Comparison of ENCODE assay signal across 1 cellular context in the genomic region with DNA sequence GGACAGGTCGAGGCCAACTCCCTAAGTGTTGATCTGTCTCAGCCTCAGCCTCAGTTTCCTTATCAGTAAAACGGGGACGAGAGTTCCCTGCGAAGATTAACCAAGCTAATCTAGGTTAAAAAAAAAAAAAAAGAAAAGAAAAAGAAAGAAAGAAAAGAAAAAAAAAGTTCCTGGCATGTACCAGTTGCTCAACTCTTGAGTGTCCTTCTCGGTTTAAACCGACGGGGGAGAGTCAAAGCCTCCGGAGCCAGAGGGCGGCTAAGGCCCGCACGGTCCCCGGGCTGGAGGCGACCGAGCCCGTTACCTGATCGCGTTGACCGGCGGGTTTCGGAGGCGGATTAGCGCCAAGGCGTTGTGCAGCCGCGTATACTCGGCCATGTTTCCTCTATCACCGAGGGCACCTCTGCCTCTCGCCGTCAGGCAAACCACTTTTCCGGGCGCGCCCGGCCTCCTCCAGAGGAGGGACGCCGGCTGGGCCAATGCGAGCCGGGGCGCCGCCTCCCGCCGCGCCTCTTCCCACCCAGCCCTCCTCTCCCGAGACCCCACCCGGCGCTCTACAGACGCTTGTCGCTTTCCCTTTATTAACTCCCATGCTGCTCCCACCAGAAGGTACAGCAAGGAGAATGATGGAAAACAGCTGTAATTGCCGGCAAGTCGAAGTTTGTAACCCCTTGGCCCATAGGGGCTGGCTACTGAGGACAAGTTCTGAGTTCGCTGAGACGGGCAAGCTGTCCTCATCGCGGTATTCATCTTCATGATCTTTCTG.
TF ChIP-seq lines count a peak whose summit lies in the region.

A gene (minus strand): TSS at position 405 of the 766 bp plus-strand sequence. CDS start 27 bp downstream, at position 378.

TF ChIP-seq in HepG2, 621 proteins besides CTCF, POLR2A, EP300 and RAD21 (continued from another document and continues in another):
- TF ChIP-seq, protein P1, sequence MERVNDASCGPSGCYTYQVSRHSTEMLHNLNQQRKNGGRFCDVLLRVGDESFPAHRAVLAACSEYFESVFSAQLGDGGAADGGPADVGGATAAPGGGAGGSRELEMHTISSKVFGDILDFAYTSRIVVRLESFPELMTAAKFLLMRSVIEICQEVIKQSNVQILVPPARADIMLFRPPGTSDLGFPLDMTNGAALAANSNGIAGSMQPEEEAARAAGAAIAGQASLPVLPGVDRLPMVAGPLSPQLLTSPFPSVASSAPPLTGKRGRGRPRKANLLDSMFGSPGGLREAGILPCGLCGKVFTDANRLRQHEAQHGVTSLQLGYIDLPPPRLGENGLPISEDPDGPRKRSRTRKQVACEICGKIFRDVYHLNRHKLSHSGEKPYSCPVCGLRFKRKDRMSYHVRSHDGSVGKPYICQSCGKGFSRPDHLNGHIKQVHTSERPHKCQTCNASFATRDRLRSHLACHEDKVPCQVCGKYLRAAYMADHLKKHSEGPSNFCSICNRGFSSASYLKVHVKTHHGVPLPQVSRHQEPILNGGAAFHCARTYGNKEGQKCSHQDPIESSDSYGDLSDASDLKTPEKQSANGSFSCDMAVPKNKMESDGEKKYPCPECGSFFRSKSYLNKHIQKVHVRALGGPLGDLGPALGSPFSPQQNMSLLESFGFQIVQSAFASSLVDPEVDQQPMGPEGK (CRISPR knock-in tag; IDR thresholded peaks at IDR 0.05): peak; percentile 49; the same call in 1 of the 2 replicates
- TF ChIP-seq, protein P2, sequence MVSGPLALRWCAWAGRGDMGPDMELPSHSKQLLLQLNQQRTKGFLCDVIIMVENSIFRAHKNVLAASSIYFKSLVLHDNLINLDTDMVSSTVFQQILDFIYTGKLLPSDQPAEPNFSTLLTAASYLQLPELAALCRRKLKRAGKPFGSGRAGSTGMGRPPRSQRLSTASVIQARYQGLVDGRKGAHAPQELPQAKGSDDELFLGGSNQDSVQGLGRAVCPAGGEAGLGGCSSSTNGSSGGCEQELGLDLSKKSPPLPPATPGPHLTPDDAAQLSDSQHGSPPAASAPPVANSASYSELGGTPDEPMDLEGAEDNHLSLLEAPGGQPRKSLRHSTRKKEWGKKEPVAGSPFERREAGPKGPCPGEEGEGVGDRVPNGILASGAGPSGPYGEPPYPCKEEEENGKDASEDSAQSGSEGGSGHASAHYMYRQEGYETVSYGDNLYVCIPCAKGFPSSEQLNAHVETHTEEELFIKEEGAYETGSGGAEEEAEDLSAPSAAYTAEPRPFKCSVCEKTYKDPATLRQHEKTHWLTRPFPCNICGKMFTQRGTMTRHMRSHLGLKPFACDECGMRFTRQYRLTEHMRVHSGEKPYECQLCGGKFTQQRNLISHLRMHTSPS (CRISPR knock-in tag; IDR thresholded peaks at IDR 0.05; ENCODE audit: low read depth): no peak
- TF ChIP-seq ZIK1 (CRISPR knock-in tag; IDR thresholded peaks at IDR 0.05; ENCODE audit: borderline replicate concordance, low read depth): no peak
- peak; percentile 34 for TF ChIP-seq REPIN1 (CRISPR knock-in tag; IDR thresholded peaks at IDR 0.05; ENCODE audit: borderline replicate concordance, low read depth)
- no peak for TF ChIP-seq SOX6 (IDR thresholded peaks at IDR 0.05)
- 0 out of 2 replicates have a peak, but pooled peaks have one; percentile 25 for TF ChIP-seq SOX6 (CRISPR knock-in tag; IDR thresholded peaks at IDR 0.05)
- no peak for TF ChIP-seq YEATS2 (CRISPR knock-in tag; IDR thresholded peaks at IDR 0.05; ENCODE audit: borderline replicate concordance)
- 0 out of 2 replicates have a peak, but pooled peaks have one; percentile 25 for TF ChIP-seq SIX1 (CRISPR knock-in tag; IDR thresholded peaks at IDR 0.05; ENCODE audit: borderline replicate concordance)
- TF ChIP-seq ZNF124 (CRISPR knock-in tag; IDR thresholded peaks at IDR 0.05): 0 out of 2 replicates have a peak, but pooled peaks have one; percentile 38
- TF ChIP-seq, protein P3, sequence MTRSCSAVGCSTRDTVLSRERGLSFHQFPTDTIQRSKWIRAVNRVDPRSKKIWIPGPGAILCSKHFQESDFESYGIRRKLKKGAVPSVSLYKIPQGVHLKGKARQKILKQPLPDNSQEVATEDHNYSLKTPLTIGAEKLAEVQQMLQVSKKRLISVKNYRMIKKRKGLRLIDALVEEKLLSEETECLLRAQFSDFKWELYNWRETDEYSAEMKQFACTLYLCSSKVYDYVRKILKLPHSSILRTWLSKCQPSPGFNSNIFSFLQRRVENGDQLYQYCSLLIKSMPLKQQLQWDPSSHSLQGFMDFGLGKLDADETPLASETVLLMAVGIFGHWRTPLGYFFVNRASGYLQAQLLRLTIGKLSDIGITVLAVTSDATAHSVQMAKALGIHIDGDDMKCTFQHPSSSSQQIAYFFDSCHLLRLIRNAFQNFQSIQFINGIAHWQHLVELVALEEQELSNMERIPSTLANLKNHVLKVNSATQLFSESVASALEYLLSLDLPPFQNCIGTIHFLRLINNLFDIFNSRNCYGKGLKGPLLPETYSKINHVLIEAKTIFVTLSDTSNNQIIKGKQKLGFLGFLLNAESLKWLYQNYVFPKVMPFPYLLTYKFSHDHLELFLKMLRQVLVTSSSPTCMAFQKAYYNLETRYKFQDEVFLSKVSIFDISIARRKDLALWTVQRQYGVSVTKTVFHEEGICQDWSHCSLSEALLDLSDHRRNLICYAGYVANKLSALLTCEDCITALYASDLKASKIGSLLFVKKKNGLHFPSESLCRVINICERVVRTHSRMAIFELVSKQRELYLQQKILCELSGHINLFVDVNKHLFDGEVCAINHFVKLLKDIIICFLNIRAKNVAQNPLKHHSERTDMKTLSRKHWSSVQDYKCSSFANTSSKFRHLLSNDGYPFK (CRISPR knock-in tag; IDR thresholded peaks at IDR 0.05; ENCODE audit: borderline replicate concordance): peak; percentile 60; the same call in 1 of the 2 replicates
- peak; percentile 86 for TF ChIP-seq FOXC1 (CRISPR knock-in tag; IDR thresholded peaks at IDR 0.05; ENCODE audit: borderline replicate concordance)
- no peak for TF ChIP-seq ARNT2 (CRISPR knock-in tag; IDR thresholded peaks at IDR 0.05; ENCODE audit: low read depth)
- TF ChIP-seq, protein P4, sequence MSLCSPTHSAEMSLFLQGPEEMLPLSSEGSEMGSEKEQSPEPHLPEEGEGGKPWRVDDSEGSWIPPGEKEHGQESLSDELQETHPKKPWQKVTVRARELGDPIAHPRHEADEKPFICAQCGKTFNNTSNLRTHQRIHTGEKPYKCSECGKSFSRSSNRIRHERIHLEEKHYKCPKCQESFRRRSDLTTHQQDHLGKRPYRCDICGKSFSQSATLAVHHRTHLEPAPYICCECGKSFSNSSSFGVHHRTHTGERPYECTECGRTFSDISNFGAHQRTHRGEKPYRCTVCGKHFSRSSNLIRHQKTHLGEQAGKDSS (CRISPR knock-in tag; IDR thresholded peaks at IDR 0.05; ENCODE audit: borderline replicate concordance, low read depth): 0 out of 2 replicates have a peak, but pooled peaks have one; percentile 21
- TF ChIP-seq BCL6 (CRISPR knock-in tag; IDR thresholded peaks at IDR 0.05): peak; percentile 58
- TF ChIP-seq POGZ (CRISPR knock-in tag; IDR thresholded peaks at IDR 0.05): peak; percentile 67
- no peak for TF ChIP-seq JDP2 (CRISPR knock-in tag; IDR thresholded peaks at IDR 0.05; ENCODE audit: borderline replicate concordance)
- TF ChIP-seq HNRNPL (IDR thresholded peaks at IDR 0.05; ENCODE audit: low read depth, low read length): 0 out of 2 replicates have a peak, but pooled peaks have one; percentile 65
- 0 out of 2 replicates have a peak, but pooled peaks have one; percentile 23 for TF ChIP-seq SOX13 (IDR thresholded peaks at IDR 0.05)
- TF ChIP-seq SOX13 (CRISPR knock-in tag; conservative IDR thresholded peaks at IDR 0.05 in 1 of 2, IDR thresholded peaks at IDR 0.05 in 1 of 2): peak in 1 of 2 experiments; percentile 28; a peak in 1 of 4 replicates
- TF ChIP-seq ZNF614 (CRISPR knock-in tag; IDR thresholded peaks at IDR 0.05; ENCODE audit: borderline replicate concordance): no peak; the same call in 1 of the 2 replicates
- TF ChIP-seq, protein P5, sequence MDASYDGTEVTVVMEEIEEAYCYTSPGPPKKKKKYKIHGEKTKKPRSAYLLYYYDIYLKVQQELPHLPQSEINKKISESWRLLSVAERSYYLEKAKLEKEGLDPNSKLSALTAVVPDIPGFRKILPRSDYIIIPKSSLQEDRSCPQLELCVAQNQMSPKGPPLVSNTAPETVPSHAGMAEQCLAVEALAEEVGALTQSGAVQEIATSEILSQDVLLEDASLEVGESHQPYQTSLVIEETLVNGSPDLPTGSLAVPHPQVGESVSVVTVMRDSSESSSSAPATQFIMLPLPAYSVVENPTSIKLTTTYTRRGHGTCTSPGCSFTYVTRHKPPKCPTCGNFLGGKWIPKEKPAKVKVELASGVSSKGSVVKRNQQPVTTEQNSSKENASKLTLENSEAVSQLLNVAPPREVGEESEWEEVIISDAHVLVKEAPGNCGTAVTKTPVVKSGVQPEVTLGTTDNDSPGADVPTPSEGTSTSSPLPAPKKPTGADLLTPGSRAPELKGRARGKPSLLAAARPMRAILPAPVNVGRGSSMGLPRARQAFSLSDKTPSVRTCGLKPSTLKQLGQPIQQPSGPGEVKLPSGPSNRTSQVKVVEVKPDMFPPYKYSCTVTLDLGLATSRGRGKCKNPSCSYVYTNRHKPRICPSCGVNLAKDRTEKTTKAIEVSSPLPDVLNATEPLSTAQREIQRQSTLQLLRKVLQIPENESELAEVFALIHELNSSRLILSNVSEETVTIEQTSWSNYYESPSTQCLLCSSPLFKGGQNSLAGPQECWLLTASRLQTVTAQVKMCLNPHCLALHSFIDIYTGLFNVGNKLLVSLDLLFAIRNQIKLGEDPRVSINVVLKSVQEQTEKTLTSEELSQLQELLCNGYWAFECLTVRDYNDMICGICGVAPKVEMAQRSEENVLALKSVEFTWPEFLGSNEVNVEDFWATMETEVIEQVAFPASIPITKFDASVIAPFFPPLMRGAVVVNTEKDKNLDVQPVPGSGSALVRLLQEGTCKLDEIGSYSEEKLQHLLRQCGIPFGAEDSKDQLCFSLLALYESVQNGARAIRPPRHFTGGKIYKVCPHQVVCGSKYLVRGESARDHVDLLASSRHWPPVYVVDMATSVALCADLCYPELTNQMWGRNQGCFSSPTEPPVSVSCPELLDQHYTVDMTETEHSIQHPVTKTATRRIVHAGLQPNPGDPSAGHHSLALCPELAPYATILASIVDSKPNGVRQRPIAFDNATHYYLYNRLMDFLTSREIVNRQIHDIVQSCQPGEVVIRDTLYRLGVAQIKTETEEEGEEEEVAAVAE (CRISPR knock-in tag; IDR thresholded peaks at IDR 0.05; ENCODE audit: borderline replicate concordance): 0 out of 2 replicates have a peak, but pooled peaks have one; percentile 75
- TF ChIP-seq, protein P6, sequence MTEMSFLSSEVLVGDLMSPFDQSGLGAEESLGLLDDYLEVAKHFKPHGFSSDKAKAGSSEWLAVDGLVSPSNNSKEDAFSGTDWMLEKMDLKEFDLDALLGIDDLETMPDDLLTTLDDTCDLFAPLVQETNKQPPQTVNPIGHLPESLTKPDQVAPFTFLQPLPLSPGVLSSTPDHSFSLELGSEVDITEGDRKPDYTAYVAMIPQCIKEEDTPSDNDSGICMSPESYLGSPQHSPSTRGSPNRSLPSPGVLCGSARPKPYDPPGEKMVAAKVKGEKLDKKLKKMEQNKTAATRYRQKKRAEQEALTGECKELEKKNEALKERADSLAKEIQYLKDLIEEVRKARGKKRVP (CRISPR knock-in tag; IDR thresholded peaks at IDR 0.05): no peak
- TF ChIP-seq, protein P7, sequence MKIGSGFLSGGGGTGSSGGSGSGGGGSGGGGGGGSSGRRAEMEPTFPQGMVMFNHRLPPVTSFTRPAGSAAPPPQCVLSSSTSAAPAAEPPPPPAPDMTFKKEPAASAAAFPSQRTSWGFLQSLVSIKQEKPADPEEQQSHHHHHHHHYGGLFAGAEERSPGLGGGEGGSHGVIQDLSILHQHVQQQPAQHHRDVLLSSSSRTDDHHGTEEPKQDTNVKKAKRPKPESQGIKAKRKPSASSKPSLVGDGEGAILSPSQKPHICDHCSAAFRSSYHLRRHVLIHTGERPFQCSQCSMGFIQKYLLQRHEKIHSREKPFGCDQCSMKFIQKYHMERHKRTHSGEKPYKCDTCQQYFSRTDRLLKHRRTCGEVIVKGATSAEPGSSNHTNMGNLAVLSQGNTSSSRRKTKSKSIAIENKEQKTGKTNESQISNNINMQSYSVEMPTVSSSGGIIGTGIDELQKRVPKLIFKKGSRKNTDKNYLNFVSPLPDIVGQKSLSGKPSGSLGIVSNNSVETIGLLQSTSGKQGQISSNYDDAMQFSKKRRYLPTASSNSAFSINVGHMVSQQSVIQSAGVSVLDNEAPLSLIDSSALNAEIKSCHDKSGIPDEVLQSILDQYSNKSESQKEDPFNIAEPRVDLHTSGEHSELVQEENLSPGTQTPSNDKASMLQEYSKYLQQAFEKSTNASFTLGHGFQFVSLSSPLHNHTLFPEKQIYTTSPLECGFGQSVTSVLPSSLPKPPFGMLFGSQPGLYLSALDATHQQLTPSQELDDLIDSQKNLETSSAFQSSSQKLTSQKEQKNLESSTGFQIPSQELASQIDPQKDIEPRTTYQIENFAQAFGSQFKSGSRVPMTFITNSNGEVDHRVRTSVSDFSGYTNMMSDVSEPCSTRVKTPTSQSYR (CRISPR knock-in tag; IDR thresholded peaks at IDR 0.05; ENCODE audit: borderline replicate concordance): no peak
- TF ChIP-seq ZEB1 (IDR thresholded peaks at IDR 0.05; ENCODE audit: insufficient replicate concordance, low read depth): no peak
- TF ChIP-seq FOXP1 (IDR thresholded peaks at IDR 0.05): no peak
- TF ChIP-seq FOXP1 (CRISPR knock-in tag; IDR thresholded peaks at IDR 0.05): no peak
- no peak for TF ChIP-seq TCF7 (IDR thresholded peaks at IDR 0.05; ENCODE audit: low read depth)
- TF ChIP-seq, protein P8, sequence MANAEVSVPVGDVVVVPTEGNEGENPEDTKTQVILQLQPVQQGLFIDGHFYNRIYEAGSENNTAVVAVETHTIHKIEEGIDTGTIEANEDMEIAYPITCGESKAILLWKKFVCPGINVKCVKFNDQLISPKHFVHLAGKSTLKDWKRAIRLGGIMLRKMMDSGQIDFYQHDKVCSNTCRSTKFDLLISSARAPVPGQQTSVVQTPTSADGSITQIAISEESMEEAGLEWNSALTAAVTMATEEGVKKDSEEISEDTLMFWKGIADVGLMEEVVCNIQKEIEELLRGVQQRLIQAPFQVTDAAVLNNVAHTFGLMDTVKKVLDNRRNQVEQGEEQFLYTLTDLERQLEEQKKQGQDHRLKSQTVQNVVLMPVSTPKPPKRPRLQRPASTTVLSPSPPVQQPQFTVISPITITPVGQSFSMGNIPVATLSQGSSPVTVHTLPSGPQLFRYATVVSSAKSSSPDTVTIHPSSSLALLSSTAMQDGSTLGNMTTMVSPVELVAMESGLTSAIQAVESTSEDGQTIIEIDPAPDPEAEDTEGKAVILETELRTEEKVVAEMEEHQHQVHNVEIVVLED (CRISPR knock-in tag; IDR thresholded peaks at IDR 0.05; ENCODE audit: borderline replicate concordance): no peak; the same call in 1 of the 2 replicates
- 0 out of 2 replicates have a peak, but pooled peaks have one; percentile 39 for TF ChIP-seq NKX3-1 (CRISPR knock-in tag; IDR thresholded peaks at IDR 0.05)
- TF ChIP-seq ZNF232 (CRISPR knock-in tag; IDR thresholded peaks at IDR 0.05; ENCODE audit: borderline replicate concordance): peak; percentile 60; the same call in 1 of the 2 replicates
- no peak for TF ChIP-seq ZFP90 (CRISPR knock-in tag; IDR thresholded peaks at IDR 0.05; ENCODE audit: borderline replicate concordance)
- no peak for TF ChIP-seq U2AF1 (optimal IDR thresholded peaks at IDR 0.05; ENCODE audit: low read depth, low read length)
- peak; percentile 73 for TF ChIP-seq JARID2 (CRISPR knock-in tag; IDR thresholded peaks at IDR 0.05; ENCODE audit: insufficient replicate concordance)
- no peak for TF ChIP-seq ZMYM3 (CRISPR knock-in tag; IDR thresholded peaks at IDR 0.05)
- TF ChIP-seq GATAD1 (CRISPR knock-in tag; IDR thresholded peaks at IDR 0.05): no peak
- no peak for TF ChIP-seq ZMYM2 (CRISPR knock-in tag; IDR thresholded peaks at IDR 0.05)
- TF ChIP-seq SIN3A (IDR thresholded peaks at IDR 0.05; ENCODE audit: borderline replicate concordance, low read depth, low read length): peak; percentile 57; the same call in 1 of the 2 replicates
- no peak for TF ChIP-seq JUND (CRISPR knock-in tag; IDR thresholded peaks at IDR 0.05)
